Comparison of ENCODE assay signal across 32 cellular contexts in genomic region chr7:108488902-108489538, GRCh38. TPM values are rescaled to one million over a fixed set of nuclear protein-coding genes. Genes with fewer than 3 reads are reported as not detected.
A peak's percentile ranks its signal among the peaks of the same experiment; 100 is the strongest.
DNase-seq lines count a peak whose midpoint lies in the region; ATAC-seq and TF ChIP-seq lines count a peak whose summit lies in the region.
"Had no signal": no experiment of that assay in that cellular context is flagged by ENCODE, and none has a peak within 500 bp of the region (broad histone marks: within the 10 kb centered on the region; RNA-seq: fewer than 3 reads in every experiment).

No MANE protein-coding gene starts in this region.

- no peaks in the 10 kb centered on the region for H3K27me3 Mint-ChIP-seq in stimulated activated naive B cell treated with anti-CD40 and anti-IgM and Interleukin-4, amounts not matched to agents 10 μg/mL and 1 μg/mL and 100 μg/mL, for 72 hours
- no peaks in the 10 kb centered on the region for H3K27me3 Mint-ChIP-seq in activated CD4-positive, alpha-beta memory T cell treated with anti-CD3 and anti-CD28 coated beads, Interleukin-2, amount 10 ng/mL, durations not matched to agents 7 days and 5 days
- H3K27me3 Mint-ChIP-seq: dendritic cell treated with granulocyte-macrophage colony-stimulating factor and Interleukin-4, amounts not matched to agents 40 ng/mL and 50 ng/mL, for 4 days; stimulated activated naive CD8-positive, alpha-beta T cell treated with anti-CD3 and anti-CD28 coated beads, Interleukin-15, amount 100 ng/mL, for 72 hours had no signal

- CTCF ChIA-PET in activated CD4-positive, alpha-beta memory T cell treated with anti-CD3 and anti-CD28 coated beads, Interleukin-2, amount 10 ng/mL, durations not matched to agents 7 days and 5 days (lab: Charles Lee), result interaction anchor here (0.8 to 2.8 kb wide), 2 partner anchors 8 to 9 kb away, joined by 4 to 15 read pairs; no protein-coding TSS in a partner anchor

- TF ChIP-seq CTCF in cardiac muscle cell (IDR thresholded peaks at IDR 0.05; ENCODE audit: low read depth, low read length) (peak; percentile 5), heart right ventricle (IDR thresholded peaks at IDR 0.05) (no peak), upper lobe of left lung (IDR thresholded peaks at IDR 0.05) (no peak)

- no peak for ATAC-seq in heart right ventricle
- ATAC-seq in stimulated activated naive B cell treated with anti-CD40 and anti-IgM and Interleukin-4, amounts not matched to agents 10 μg/mL and 1 μg/mL and 100 μg/mL, for 72 hours (replicated peaks), result peak; percentile 36 to 39
- no peak for ATAC-seq in upper lobe of left lung (ENCODE audit: low FRiP score in 2 of 2)
- no peak for ATAC-seq in left cardiac atrium
- ATAC-seq: CD8-positive, alpha-beta T cell; left lung; stimulated activated naive CD8-positive, alpha-beta T cell treated with anti-CD3 and anti-CD28 coated beads, Interleukin-15, amount 100 ng/mL, for 72 hours had no signal

- peaks cover 7 to 8% of the 10 kb centered on the region in 2 donors for H3K4me1 Mint-ChIP-seq in stimulated activated naive B cell treated with anti-CD40 and anti-IgM and Interleukin-4, amounts not matched to agents 10 μg/mL and 1 μg/mL and 100 μg/mL, for 72 hours
- no peaks in the 10 kb centered on the region for H3K4me1 Mint-ChIP-seq in activated CD4-positive, alpha-beta memory T cell treated with anti-CD3 and anti-CD28 coated beads, Interleukin-2, amount 10 ng/mL, durations not matched to agents 7 days and 5 days
- H3K4me1 Mint-ChIP-seq: stimulated activated naive CD8-positive, alpha-beta T cell treated with anti-CD3 and anti-CD28 coated beads, Interleukin-15, amount 100 ng/mL, for 72 hours had no signal

- no peak for TF ChIP-seq EP300 in upper lobe of left lung (IDR thresholded peaks at IDR 0.05)

- H3K9me3 ChIP-seq in cardiac muscle cell (ENCODE audit: low read depth), result no peaks in the 10 kb centered on the region
- no peaks in the 10 kb centered on the region for H3K9me3 ChIP-seq in heart right ventricle
- no peaks in the 10 kb centered on the region for H3K9me3 ChIP-seq in upper lobe of left lung
- H3K9me3 ChIP-seq: esophagus muscularis mucosa, left lung, spleen, thoracic aorta, uterus had no signal

- POLR2A ChIA-PET in activated CD4-positive, alpha-beta memory T cell treated with anti-CD3 and anti-CD28 coated beads, Interleukin-2, amount 10 ng/mL, durations not matched to agents 7 days and 5 days (lab: Charles Lee), result no interaction called here

- DNase-seq in cardiac muscle cell (ENCODE audit: low read depth in 1 of 2, low spot score in 1 of 2), result peak in 1 of 2 donors; percentile 50
- no peak for DNase-seq in heart right ventricle
- peak; percentile 87 for DNase-seq in dermis blood vessel endothelial cell
- DNase-seq in iris pigment epithelial cell (ENCODE audit: low read depth), result peak; percentile 9
- no peak for DNase-seq in stimulated activated naive B cell treated with anti-CD40 and anti-IgM and Interleukin-4, amounts not matched to agents 10 μg/mL and 1 μg/mL and 100 μg/mL, for 72 hours
- DNase-seq in upper lobe of left lung, result no peak
- no peak for DNase-seq in activated CD4-positive, alpha-beta memory T cell treated with anti-CD3 and anti-CD28 coated beads, Interleukin-2, amount 10 ng/mL, durations not matched to agents 7 days and 5 days
- DNase-seq in left cardiac atrium, result no peak
- DNase-seq: activated CD4-positive, alpha-beta T cell treated with anti-CD3 and anti-CD28 coated beads, Interleukin-2, amount 50 U/mL, for 4 hours; activated naive CD4-positive, alpha-beta T cell treated with Interleukin-2 at 50 U/mL for 16 hours; CD8-positive, alpha-beta T cell; endodermal cell; immature natural killer cell; Karpas-422; left lung; mesenchymal stem cell; NCI-H1436 treated with DMSO at 0.1 percent for 48 hours; NCI-H2081 treated with DMSO at 0.1 percent for 48 hours; NCI-H345; NCI-H748 treated with DMSO at 0.1 percent for 48 hours; spleen; stimulated activated CD4-positive, alpha-beta T cell treated with anti-CD3 and anti-CD28 coated beads, Interleukin-2, amount 100 ng/mL, for 24 hours; stimulated activated CD8-positive, alpha-beta memory T cell treated with anti-CD3 and anti-CD28 coated beads, Interleukin-4, amount 100 ng/mL, for 48 hours; stimulated activated naive CD8-positive, alpha-beta T cell treated with anti-CD3 and anti-CD28 coated beads, Interleukin-15, amount 100 ng/mL, for 72 hours; uterus had no signal

- WGBS in heart right ventricle, 2 donors, result 61 to 63% methylated on average over 4 of the region's 4 CpGs
- 69 to 77% methylated on average over 4 of the region's 4 CpGs for WGBS in upper lobe of left lung, 2 donors

- peak overlapping the region; percentile 69 for H3K27ac Mint-ChIP-seq in stimulated activated naive B cell treated with anti-CD40 and anti-IgM and Interleukin-4, amounts not matched to agents 10 μg/mL and 1 μg/mL and 100 μg/mL, for 72 hours
- no peak overlapping the region for H3K27ac Mint-ChIP-seq in activated CD4-positive, alpha-beta memory T cell treated with anti-CD3 and anti-CD28 coated beads, Interleukin-2, amount 10 ng/mL, durations not matched to agents 7 days and 5 days
- H3K27ac Mint-ChIP-seq: activated T-helper 1 cell treated with anti-CD3 and anti-CD28 coated beads, Interleukin-12 subunit alpha, Interleukin-12 subunit beta, Interleukin-2, Interleukin-4 antibody, amounts not matched to agents 30 ng/mL and 10 ng/mL and 1 ng/mL, durations not matched to agents 14 hours and 24 hours and 36 hours; CD8-positive, alpha-beta T cell; dendritic cell treated with granulocyte-macrophage colony-stimulating factor and Interleukin-4, amounts not matched to agents 40 ng/mL and 50 ng/mL, for 4 days; endodermal cell; stimulated activated naive CD8-positive, alpha-beta T cell treated with anti-CD3 and anti-CD28 coated beads, Interleukin-15, amount 100 ng/mL, for 72 hours had no signal

- no peak for TF ChIP-seq POLR2A in upper lobe of left lung (IDR thresholded peaks at IDR 0.05)

- intact Hi-C loops in heart right ventricle (cut with DNase I) (no loop called here), left cardiac atrium (cut with DNase I) (no loop called here)

- no peaks in the 10 kb centered on the region for H3K9me3 Mint-ChIP-seq in stimulated activated naive B cell treated with anti-CD40 and anti-IgM and Interleukin-4, amounts not matched to agents 10 μg/mL and 1 μg/mL and 100 μg/mL, for 72 hours
- no peaks in the 10 kb centered on the region for H3K9me3 Mint-ChIP-seq in activated CD4-positive, alpha-beta memory T cell treated with anti-CD3 and anti-CD28 coated beads, Interleukin-2, amount 10 ng/mL, durations not matched to agents 7 days and 5 days
- H3K9me3 Mint-ChIP-seq: activated T-helper 1 cell treated with anti-CD3 and anti-CD28 coated beads, Interleukin-12 subunit alpha, Interleukin-12 subunit beta, Interleukin-2, Interleukin-4 antibody, amounts not matched to agents 30 ng/mL and 10 ng/mL and 1 ng/mL, durations not matched to agents 14 hours and 24 hours and 36 hours; CD8-positive, alpha-beta T cell; dendritic cell treated with granulocyte-macrophage colony-stimulating factor and Interleukin-4, amounts not matched to agents 40 ng/mL and 50 ng/mL, for 4 days; endodermal cell; immature natural killer cell; stimulated activated naive CD8-positive, alpha-beta T cell treated with anti-CD3 and anti-CD28 coated beads, Interleukin-15, amount 100 ng/mL, for 72 hours had no signal

- H3K4me3 ChIP-seq in cardiac muscle cell (no peak overlapping the region), heart right ventricle (no peak overlapping the region), upper lobe of left lung (no peak overlapping the region)
- H3K4me3 ChIP-seq: esophagus muscularis mucosa, left lung, SK-N-MC, spleen, thoracic aorta, uterus had no signal

- H3K4me1 ChIP-seq in cardiac muscle cell (ENCODE audit: low read depth) (no peaks in the 10 kb centered on the region), heart right ventricle (peaks cover 0 to 9% (median 0%) of the 10 kb centered on the region in 9 donors), upper lobe of left lung (peaks cover 0 to 15% (median 7%) of the 10 kb centered on the region in 4 donors)
- H3K4me1 ChIP-seq: left lung, uterus had no signal

- peak overlapping the region; percentile 54 for H3K27ac ChIP-seq in cardiac muscle cell
- no peak overlapping the region for H3K27ac ChIP-seq in heart right ventricle
- no peak overlapping the region for H3K27ac ChIP-seq in upper lobe of left lung
- H3K27ac ChIP-seq: esophagus muscularis mucosa, HL-60, left lung, RWPE1, SK-N-MC, thoracic aorta, uterus had no signal

- peaks cover 11% of the 10 kb centered on the region for H3K36me3 ChIP-seq in cardiac muscle cell
- H3K36me3 ChIP-seq in heart right ventricle, result peaks cover 0 to 92% (median 18%) of the 10 kb centered on the region in 9 donors
- H3K36me3 ChIP-seq in upper lobe of left lung, result peaks cover 0 to 51% (median 6%) of the 10 kb centered on the region in 4 donors
- H3K36me3 ChIP-seq: uterus had no signal

- H3K27me3 ChIP-seq in cardiac muscle cell (no peaks in the 10 kb centered on the region), heart right ventricle (no peaks in the 10 kb centered on the region), upper lobe of left lung (no peaks in the 10 kb centered on the region)
- H3K27me3 ChIP-seq: esophagus muscularis mucosa, left lung, spleen, uterus had no signal

- H3K4me3 Mint-ChIP-seq in stimulated activated naive B cell treated with anti-CD40 and anti-IgM and Interleukin-4, amounts not matched to agents 10 μg/mL and 1 μg/mL and 100 μg/mL, for 72 hours, result no peak overlapping the region
- no peak overlapping the region for H3K4me3 Mint-ChIP-seq in activated CD4-positive, alpha-beta memory T cell treated with anti-CD3 and anti-CD28 coated beads, Interleukin-2, amount 10 ng/mL, durations not matched to agents 7 days and 5 days
- H3K4me3 Mint-ChIP-seq: activated T-helper 1 cell treated with anti-CD3 and anti-CD28 coated beads, Interleukin-12 subunit alpha, Interleukin-12 subunit beta, Interleukin-2, Interleukin-4 antibody, amounts not matched to agents 30 ng/mL and 10 ng/mL and 1 ng/mL, durations not matched to agents 14 hours and 24 hours and 36 hours; CD8-positive, alpha-beta T cell; dendritic cell treated with granulocyte-macrophage colony-stimulating factor and Interleukin-4, amounts not matched to agents 40 ng/mL and 50 ng/mL, for 4 days; endodermal cell; immature natural killer cell; stimulated activated naive CD8-positive, alpha-beta T cell treated with anti-CD3 and anti-CD28 coated beads, Interleukin-15, amount 100 ng/mL, for 72 hours had no signal

- peaks cover 9 to 24% of the 10 kb centered on the region in 2 donors for H3K36me3 Mint-ChIP-seq in stimulated activated naive B cell treated with anti-CD40 and anti-IgM and Interleukin-4, amounts not matched to agents 10 μg/mL and 1 μg/mL and 100 μg/mL, for 72 hours
- H3K36me3 Mint-ChIP-seq in activated CD4-positive, alpha-beta memory T cell treated with anti-CD3 and anti-CD28 coated beads, Interleukin-2, amount 10 ng/mL, durations not matched to agents 7 days and 5 days (ENCODE audit: low read depth), result no peaks in the 10 kb centered on the region

RNA-seq across cellular contexts. Expression of gene NRCAM, which starts 32.8 kb away (rescaled TPM):
- total RNA-seq in cardiac muscle cell (3.4 and 3.9 TPM in 2 replicates), heart right ventricle (1 to 10 TPM in 1 of 10 donors, under 1 TPM in 9; 0.08 to 1.3 (median 0.29) TPM), dermis blood vessel endothelial cell (9.2 and 16.0 TPM in 2 replicates), upper lobe of left lung (10 to 100 TPM in 1 of 6 donors, 1 to 10 TPM in 5; 2.5 to 23.0 (median 5.0) TPM), left cardiac atrium (1 to 10 TPM in 1 of 2 donors, under 1 TPM in 1; 0.47 to 3.4 TPM)
- polyA plus RNA-seq in cardiac muscle cell (0.76 and 1.2 TPM in 2 replicates), heart right ventricle (under 1 TPM; 0.44 to 0.55 TPM)
- total RNA-seq in activated CD4-positive, alpha-beta memory T cell treated with anti-CD3 and anti-CD28 coated beads, Interleukin-2, amount 10 ng/mL, durations not matched to agents 7 days and 5 days, result not detected
- polyA plus RNA-seq: immature natural killer cell had no signal

RNA-seq across cellular contexts. Expression of gene PNPLA8, which starts 36.9 kb away (rescaled TPM):
- 19.6 and 20.0 TPM in 2 replicates for total RNA-seq in cardiac muscle cell
- 21.3 and 30.5 TPM in 2 replicates for polyA plus RNA-seq in cardiac muscle cell
- 10 to 100 TPM; 26.9 to 39.9 (median 36.1) TPM for total RNA-seq in heart right ventricle
- polyA plus RNA-seq in heart right ventricle, result 10 to 100 TPM; 13.2 to 29.1 TPM
- total RNA-seq in dermis blood vessel endothelial cell, result 39.7 and 58.4 TPM in 2 replicates
- total RNA-seq in upper lobe of left lung, result 10 to 100 TPM in 5 of 6 donors, 1 to 10 TPM in 1; 6.5 to 39.1 (median 23.9) TPM
- total RNA-seq in activated CD4-positive, alpha-beta memory T cell treated with anti-CD3 and anti-CD28 coated beads, Interleukin-2, amount 10 ng/mL, durations not matched to agents 7 days and 5 days, result 10 to 100 TPM; 21.9 to 23.2 TPM
- 10 to 100 TPM; 28.0 to 34.7 TPM for total RNA-seq in left cardiac atrium

Comparison
In these comparisons a context has a peak if more than half of its experiments do, and no peak if none do; other contexts are left out.
1. DNase-seq: peak in dermis blood vessel endothelial cell (single experiment) and iris pigment epithelial cell (single experiment); none in heart right ventricle (0 of 2), stimulated activated naive B cell treated with anti-CD40 and anti-IgM and Interleukin-4, amounts not matched to agents 10 μg/mL and 1 μg/mL and 100 μg/mL, for 72 hours (single experiment), upper lobe of left lung (0 of 2), activated CD4-positive, alpha-beta memory T cell treated with anti-CD3 and anti-CD28 coated beads, Interleukin-2, amount 10 ng/mL, durations not matched to agents 7 days and 5 days (single experiment) and left cardiac atrium (single experiment).
2. ATAC-seq: peak in stimulated activated naive B cell treated with anti-CD40 and anti-IgM and Interleukin-4, amounts not matched to agents 10 μg/mL and 1 μg/mL and 100 μg/mL, for 72 hours (2 of 2); none in heart right ventricle (0 of 8), upper lobe of left lung (0 of 2) and left cardiac atrium (0 of 2).